In the genomic region with DNA sequence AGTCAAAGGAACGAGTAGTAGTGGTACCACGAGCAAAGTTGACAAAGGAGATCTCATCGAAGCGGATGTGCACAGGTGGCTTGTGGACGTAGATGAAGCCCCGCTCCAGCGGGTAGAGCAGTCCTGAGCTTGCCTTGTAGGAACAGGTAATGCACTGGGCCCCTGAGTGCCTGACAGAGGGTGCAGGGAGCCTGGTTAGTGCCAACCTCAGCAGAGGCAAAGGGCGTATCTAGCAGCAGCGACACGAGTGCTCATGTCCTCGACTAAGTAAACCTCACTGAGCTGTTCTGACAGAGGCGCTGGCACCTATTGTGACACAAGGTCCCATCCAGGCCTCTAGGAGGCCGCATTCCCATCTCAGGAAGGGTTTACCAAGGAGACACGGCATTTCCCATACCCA, we compare ENCODE assay signal across 3 cellular contexts.
TF ChIP-seq lines count a peak whose summit lies in the region.

No MANE protein-coding gene starts in this region.

TF ChIP-seq in HepG2, 621 proteins besides CTCF, POLR2A, EP300 and RAD21:
- TF ChIP-seq, protein P1, sequence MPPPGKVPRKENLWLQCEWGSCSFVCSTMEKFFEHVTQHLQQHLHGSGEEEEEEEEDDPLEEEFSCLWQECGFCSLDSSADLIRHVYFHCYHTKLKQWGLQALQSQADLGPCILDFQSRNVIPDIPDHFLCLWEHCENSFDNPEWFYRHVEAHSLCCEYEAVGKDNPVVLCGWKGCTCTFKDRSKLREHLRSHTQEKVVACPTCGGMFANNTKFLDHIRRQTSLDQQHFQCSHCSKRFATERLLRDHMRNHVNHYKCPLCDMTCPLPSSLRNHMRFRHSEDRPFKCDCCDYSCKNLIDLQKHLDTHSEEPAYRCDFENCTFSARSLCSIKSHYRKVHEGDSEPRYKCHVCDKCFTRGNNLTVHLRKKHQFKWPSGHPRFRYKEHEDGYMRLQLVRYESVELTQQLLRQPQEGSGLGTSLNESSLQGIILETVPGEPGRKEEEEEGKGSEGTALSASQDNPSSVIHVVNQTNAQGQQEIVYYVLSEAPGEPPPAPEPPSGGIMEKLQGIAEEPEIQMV (CRISPR knock-in tag; IDR thresholded peaks at IDR 0.05; ENCODE audit: low read depth), result no peak
- TF ChIP-seq RBM22 (optimal IDR thresholded peaks at IDR 0.05; ENCODE audit: low read length), result peak; percentile 26

TF ChIP-seq in IMR-90, 13 proteins besides CTCF, POLR2A, EP300 and RAD21:
- no peak for TF ChIP-seq FOS (IDR thresholded peaks at IDR 0.05; ENCODE audit: low read depth, low read length)
- TF ChIP-seq RCOR1 (IDR thresholded peaks at IDR 0.05; ENCODE audit: insufficient replicate concordance, low read length), result no peak
- TF ChIP-seq BHLHE40 (IDR thresholded peaks at IDR 0.05; ENCODE audit: low read depth, low read length), result no peak
- no peak for TF ChIP-seq SMC3 (IDR thresholded peaks at IDR 0.05; ENCODE audit: low read depth, low read length)
- TF ChIP-seq RFX5 (IDR thresholded peaks at IDR 0.05; ENCODE audit: low read depth, low read length), result no peak
- no peak for TF ChIP-seq MAFK (IDR thresholded peaks at IDR 0.05; ENCODE audit: low read depth, low read length)
- TF ChIP-seq, protein P2, sequence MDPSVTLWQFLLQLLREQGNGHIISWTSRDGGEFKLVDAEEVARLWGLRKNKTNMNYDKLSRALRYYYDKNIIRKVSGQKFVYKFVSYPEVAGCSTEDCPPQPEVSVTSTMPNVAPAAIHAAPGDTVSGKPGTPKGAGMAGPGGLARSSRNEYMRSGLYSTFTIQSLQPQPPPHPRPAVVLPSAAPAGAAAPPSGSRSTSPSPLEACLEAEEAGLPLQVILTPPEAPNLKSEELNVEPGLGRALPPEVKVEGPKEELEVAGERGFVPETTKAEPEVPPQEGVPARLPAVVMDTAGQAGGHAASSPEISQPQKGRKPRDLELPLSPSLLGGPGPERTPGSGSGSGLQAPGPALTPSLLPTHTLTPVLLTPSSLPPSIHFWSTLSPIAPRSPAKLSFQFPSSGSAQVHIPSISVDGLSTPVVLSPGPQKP (IDR thresholded peaks at IDR 0.05; ENCODE audit: borderline replicate concordance, low read depth, low read length), result no peak
- TF ChIP-seq NFE2L2 (IDR thresholded peaks at IDR 0.05; ENCODE audit: low read depth, low read length), result no peak
- TF ChIP-seq CEBPB (IDR thresholded peaks at IDR 0.05; ENCODE audit: low read depth, low read length), result no peak
- no peak for TF ChIP-seq CHD1 (IDR thresholded peaks at IDR 0.05; ENCODE audit: low read depth, low read length)
- TF ChIP-seq, protein P3, sequence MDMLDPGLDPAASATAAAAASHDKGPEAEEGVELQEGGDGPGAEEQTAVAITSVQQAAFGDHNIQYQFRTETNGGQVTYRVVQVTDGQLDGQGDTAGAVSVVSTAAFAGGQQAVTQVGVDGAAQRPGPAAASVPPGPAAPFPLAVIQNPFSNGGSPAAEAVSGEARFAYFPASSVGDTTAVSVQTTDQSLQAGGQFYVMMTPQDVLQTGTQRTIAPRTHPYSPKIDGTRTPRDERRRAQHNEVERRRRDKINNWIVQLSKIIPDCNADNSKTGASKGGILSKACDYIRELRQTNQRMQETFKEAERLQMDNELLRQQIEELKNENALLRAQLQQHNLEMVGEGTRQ (IDR thresholded peaks at IDR 0.05; ENCODE audit: low read depth, low read length), result no peak
- TF ChIP-seq MXI1 (IDR thresholded peaks at IDR 0.05; ENCODE audit: borderline replicate concordance, low read depth, low read length), result no peak
- TF ChIP-seq MAZ (IDR thresholded peaks at IDR 0.05; ENCODE audit: borderline replicate concordance, low read depth, low read length), result no peak

TF ChIP-seq in SK-N-SH treated with all-trans-retinoic acid at 6 μM for 48 hours, 23 proteins besides CTCF, POLR2A, EP300 and RAD21:
- TF ChIP-seq ISL1 (CRISPR knock-in tag; IDR thresholded peaks at IDR 0.05), result no peak
- TF ChIP-seq GLIS3 (CRISPR knock-in tag; IDR thresholded peaks at IDR 0.05), result no peak
- TF ChIP-seq, protein P4, sequence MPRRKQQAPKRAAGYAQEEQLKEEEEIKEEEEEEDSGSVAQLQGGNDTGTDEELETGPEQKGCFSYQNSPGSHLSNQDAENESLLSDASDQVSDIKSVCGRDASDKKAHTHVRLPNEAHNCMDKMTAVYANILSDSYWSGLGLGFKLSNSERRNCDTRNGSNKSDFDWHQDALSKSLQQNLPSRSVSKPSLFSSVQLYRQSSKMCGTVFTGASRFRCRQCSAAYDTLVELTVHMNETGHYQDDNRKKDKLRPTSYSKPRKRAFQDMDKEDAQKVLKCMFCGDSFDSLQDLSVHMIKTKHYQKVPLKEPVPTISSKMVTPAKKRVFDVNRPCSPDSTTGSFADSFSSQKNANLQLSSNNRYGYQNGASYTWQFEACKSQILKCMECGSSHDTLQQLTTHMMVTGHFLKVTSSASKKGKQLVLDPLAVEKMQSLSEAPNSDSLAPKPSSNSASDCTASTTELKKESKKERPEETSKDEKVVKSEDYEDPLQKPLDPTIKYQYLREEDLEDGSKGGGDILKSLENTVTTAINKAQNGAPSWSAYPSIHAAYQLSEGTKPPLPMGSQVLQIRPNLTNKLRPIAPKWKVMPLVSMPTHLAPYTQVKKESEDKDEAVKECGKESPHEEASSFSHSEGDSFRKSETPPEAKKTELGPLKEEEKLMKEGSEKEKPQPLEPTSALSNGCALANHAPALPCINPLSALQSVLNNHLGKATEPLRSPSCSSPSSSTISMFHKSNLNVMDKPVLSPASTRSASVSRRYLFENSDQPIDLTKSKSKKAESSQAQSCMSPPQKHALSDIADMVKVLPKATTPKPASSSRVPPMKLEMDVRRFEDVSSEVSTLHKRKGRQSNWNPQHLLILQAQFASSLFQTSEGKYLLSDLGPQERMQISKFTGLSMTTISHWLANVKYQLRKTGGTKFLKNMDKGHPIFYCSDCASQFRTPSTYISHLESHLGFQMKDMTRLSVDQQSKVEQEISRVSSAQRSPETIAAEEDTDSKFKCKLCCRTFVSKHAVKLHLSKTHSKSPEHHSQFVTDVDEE (CRISPR knock-in tag; IDR thresholded peaks at IDR 0.05), result no peak
- TF ChIP-seq ESRRG (CRISPR knock-in tag; IDR thresholded peaks at IDR 0.05), result no peak
- no peak for TF ChIP-seq ARNTL (CRISPR knock-in tag; IDR thresholded peaks at IDR 0.05; ENCODE audit: borderline replicate concordance, low read depth)
- no peak for TF ChIP-seq ZNF70 (CRISPR knock-in tag; IDR thresholded peaks at IDR 0.05)
- TF ChIP-seq, protein P5, sequence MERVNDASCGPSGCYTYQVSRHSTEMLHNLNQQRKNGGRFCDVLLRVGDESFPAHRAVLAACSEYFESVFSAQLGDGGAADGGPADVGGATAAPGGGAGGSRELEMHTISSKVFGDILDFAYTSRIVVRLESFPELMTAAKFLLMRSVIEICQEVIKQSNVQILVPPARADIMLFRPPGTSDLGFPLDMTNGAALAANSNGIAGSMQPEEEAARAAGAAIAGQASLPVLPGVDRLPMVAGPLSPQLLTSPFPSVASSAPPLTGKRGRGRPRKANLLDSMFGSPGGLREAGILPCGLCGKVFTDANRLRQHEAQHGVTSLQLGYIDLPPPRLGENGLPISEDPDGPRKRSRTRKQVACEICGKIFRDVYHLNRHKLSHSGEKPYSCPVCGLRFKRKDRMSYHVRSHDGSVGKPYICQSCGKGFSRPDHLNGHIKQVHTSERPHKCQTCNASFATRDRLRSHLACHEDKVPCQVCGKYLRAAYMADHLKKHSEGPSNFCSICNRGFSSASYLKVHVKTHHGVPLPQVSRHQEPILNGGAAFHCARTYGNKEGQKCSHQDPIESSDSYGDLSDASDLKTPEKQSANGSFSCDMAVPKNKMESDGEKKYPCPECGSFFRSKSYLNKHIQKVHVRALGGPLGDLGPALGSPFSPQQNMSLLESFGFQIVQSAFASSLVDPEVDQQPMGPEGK (CRISPR knock-in tag; IDR thresholded peaks at IDR 0.05; ENCODE audit: borderline replicate concordance), result no peak
- TF ChIP-seq ZNF565 (CRISPR knock-in tag; conservative IDR thresholded peaks at IDR 0.05; ENCODE audit: low read depth), result no peak
- TF ChIP-seq ZNF8 (CRISPR knock-in tag; IDR thresholded peaks at IDR 0.05), result no peak
- no peak for TF ChIP-seq OSR1 (CRISPR knock-in tag; IDR thresholded peaks at IDR 0.05)
- TF ChIP-seq, protein P6, sequence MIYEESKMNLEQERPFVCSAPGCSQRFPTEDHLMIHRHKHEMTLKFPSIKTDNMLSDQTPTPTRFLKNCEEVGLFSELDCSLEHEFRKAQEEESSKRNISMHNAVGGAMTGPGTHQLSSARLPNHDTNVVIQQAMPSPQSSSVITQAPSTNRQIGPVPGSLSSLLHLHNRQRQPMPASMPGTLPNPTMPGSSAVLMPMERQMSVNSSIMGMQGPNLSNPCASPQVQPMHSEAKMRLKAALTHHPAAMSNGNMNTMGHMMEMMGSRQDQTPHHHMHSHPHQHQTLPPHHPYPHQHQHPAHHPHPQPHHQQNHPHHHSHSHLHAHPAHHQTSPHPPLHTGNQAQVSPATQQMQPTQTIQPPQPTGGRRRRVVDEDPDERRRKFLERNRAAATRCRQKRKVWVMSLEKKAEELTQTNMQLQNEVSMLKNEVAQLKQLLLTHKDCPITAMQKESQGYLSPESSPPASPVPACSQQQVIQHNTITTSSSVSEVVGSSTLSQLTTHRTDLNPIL (CRISPR knock-in tag; IDR thresholded peaks at IDR 0.05; ENCODE audit: low read depth), result no peak
- no peak for TF ChIP-seq PPARA (CRISPR knock-in tag; IDR thresholded peaks at IDR 0.05; ENCODE audit: borderline replicate concordance)
- TF ChIP-seq RARB (CRISPR knock-in tag; IDR thresholded peaks at IDR 0.05), result no peak
- TF ChIP-seq, protein P7, sequence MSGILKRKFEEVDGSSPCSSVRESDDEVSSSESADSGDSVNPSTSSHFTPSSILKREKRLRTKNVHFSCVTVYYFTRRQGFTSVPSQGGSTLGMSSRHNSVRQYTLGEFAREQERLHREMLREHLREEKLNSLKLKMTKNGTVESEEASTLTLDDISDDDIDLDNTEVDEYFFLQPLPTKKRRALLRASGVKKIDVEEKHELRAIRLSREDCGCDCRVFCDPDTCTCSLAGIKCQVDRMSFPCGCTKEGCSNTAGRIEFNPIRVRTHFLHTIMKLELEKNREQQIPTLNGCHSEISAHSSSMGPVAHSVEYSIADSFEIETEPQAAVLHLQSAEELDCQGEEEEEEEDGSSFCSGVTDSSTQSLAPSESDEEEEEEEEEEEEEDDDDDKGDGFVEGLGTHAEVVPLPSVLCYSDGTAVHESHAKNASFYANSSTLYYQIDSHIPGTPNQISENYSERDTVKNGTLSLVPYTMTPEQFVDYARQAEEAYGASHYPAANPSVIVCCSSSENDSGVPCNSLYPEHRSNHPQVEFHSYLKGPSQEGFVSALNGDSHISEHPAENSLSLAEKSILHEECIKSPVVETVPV (CRISPR knock-in tag; IDR thresholded peaks at IDR 0.05), result no peak
